9 cellular contexts compared by ENCODE assay signal in genomic region chr2:134253117-134253704, GRCh38. TPM values are rescaled to one million over a fixed set of nuclear protein-coding genes. Genes with fewer than 3 reads are reported as not detected.
DNase-seq lines count a peak whose midpoint lies in the region; ATAC-seq and TF ChIP-seq lines count a peak whose summit lies in the region.
"Had no signal": no experiment of that assay in that cellular context is flagged by ENCODE, and none has a peak within 500 bp of the region (broad histone marks: within the 10 kb centered on the region; RNA-seq: fewer than 3 reads in every experiment).

No MANE protein-coding gene starts in this region.

- intact Hi-C loops in activated B cell treated with CpG ODN at 0.5 μM for 24 hours (cut with micrococcal nuclease) = loop anchor here (1.0 to 5.0 kb wide), 5 partner anchors 12 to 664 kb away; partner anchors contain the start of gene CCNT2

- H3K4me1 Mint-ChIP-seq in activated B cell treated with CpG ODN at 0.5 μM for 24 hours = peaks cover 95% of the 10 kb centered on the region

- ATAC-seq in GM18502 (IDR thresholded peaks at IDR 0.05; ENCODE audit: poor library complexity, unreplicated experiment) (peak; percentile 74), GM19438 (IDR thresholded peaks at IDR 0.05; ENCODE audit: low read depth, unreplicated experiment) (peak; percentile 71), HG03066 (IDR thresholded peaks at IDR 0.05; ENCODE audit: low read depth, unreplicated experiment) (peak; percentile 70), activated B cell treated with CpG ODN at 0.5 μM for 24 hours (ENCODE audit: low read depth) (peak; percentile 37)

- H3K27ac Mint-ChIP-seq in activated B cell treated with CpG ODN at 0.5 μM for 24 hours = peak overlapping the region; percentile 95

- DNase-seq in activated B cell treated with CpG ODN at 0.5 μM for 24 hours = no peak
- DNase-seq in SHP77 treated with DMSO at 0.1 percent for 48 hours (lab: John Stamatoyannopoulos, UW) = no peak
- DNase-seq in foreskin melanocyte = no peak
- no peak for DNase-seq in activated gamma-delta T cell treated with Interleukin-2 at 50 U/mL for 16 hours
- no peak for DNase-seq in G401 (ENCODE audit: low spot score)
- DNase-seq: cerebellar nuclear complex had no signal

- H3K27me3 Mint-ChIP-seq in activated B cell treated with CpG ODN at 0.5 μM for 24 hours = no peaks in the 10 kb centered on the region

- H3K9me3 Mint-ChIP-seq in activated B cell treated with CpG ODN at 0.5 μM for 24 hours = no peaks in the 10 kb centered on the region

- POLR2A ChIA-PET in activated B cell treated with CpG ODN at 0.5 μM for 24 hours (lab: Charles Lee) = interaction anchor here (0.6 to 6.5 kb wide), 17 partner anchors 10 to 158 kb away, joined by 3 to 66 read pairs (median 6); no protein-coding TSS in a partner anchor

- CTCF ChIA-PET in activated B cell treated with CpG ODN at 0.5 μM for 24 hours (lab: Charles Lee) = interaction anchor here (1.0 to 4.7 kb wide), 6 partner anchors 8 to 368 kb away, joined by 3 to 28 read pairs (median 8); no protein-coding TSS in a partner anchor

- TF ChIP-seq CTCF in activated B cell treated with CpG ODN at 0.5 μM for 24 hours (IDR thresholded peaks at IDR 0.05) = no peak

- in situ Hi-C loops in G401 (cut with HindIII; ENCODE audit: low sequenced_read_pairs) = no loop called here

- H3K36me3 Mint-ChIP-seq in activated B cell treated with CpG ODN at 0.5 μM for 24 hours (ENCODE audit: low read depth) = peaks cover 11% of the 10 kb centered on the region

- H3K4me3 Mint-ChIP-seq in activated B cell treated with CpG ODN at 0.5 μM for 24 hours = peak overlapping the region; percentile 74

RNA-seq across cellular contexts. Expression of gene MGAT5, which starts 0.7 kb away (rescaled TPM):
- total RNA-seq in activated B cell treated with CpG ODN at 0.5 μM for 24 hours = 66.7 and 69.0 TPM in 2 replicates
- 0.07 and 0.31 TPM in 2 replicates for total RNA-seq in G401 (2014; rRNA removed; shearing (Covaris generic))

Comparison
In these comparisons a context has a peak if more than half of its experiments do, and no peak if none do; other contexts are left out.
1. RNA of gene MGAT5, which starts 0.7 kb away (total RNA-seq): 66.7 to 69.0 TPM in activated B cell treated with CpG ODN at 0.5 μM for 24 hours; 0.07 to 0.31 TPM in G401; every median in the first group is over 10 times any median in the second.
2. Peak in every context shown above with its lines, with median percentiles within 50 percentile points of each other: ATAC-seq.